Comparison of ENCODE assay signal across 1 cellular context in genomic region chr19:47247308-47247990, GRCh38.
A peak's percentile ranks its signal among the peaks of the same experiment; 100 is the strongest.
TF ChIP-seq lines count a peak whose summit lies in the region.

No MANE protein-coding gene starts in this region.

TF ChIP-seq in HepG2, 621 proteins besides CTCF, POLR2A, EP300 and RAD21 (continued from another document):
- TF ChIP-seq CEBPZ (IDR thresholded peaks at IDR 0.05; ENCODE audit: low read length), result no peak
- TF ChIP-seq HMGXB3 (CRISPR knock-in tag; IDR thresholded peaks at IDR 0.05; ENCODE audit: borderline replicate concordance), result no peak
- no peak for TF ChIP-seq HIVEP1 (CRISPR knock-in tag; IDR thresholded peaks at IDR 0.05)
- no peak for TF ChIP-seq NFYC (CRISPR knock-in tag; IDR thresholded peaks at IDR 0.05)
- TF ChIP-seq IKZF1 (IDR thresholded peaks at IDR 0.05), result no peak
- TF ChIP-seq IRF2 (CRISPR knock-in tag; IDR thresholded peaks at IDR 0.05), result no peak
- no peak for TF ChIP-seq GABPA (IDR thresholded peaks at IDR 0.05; ENCODE audit: low read depth, low read length)
- TF ChIP-seq GABPA (CRISPR knock-in tag; IDR thresholded peaks at IDR 0.05; ENCODE audit: low read depth), result 0 out of 2 replicates have a peak, but pooled peaks have one; percentile 15
- TF ChIP-seq KAT8 (CRISPR knock-in tag; IDR thresholded peaks at IDR 0.05), result no peak
- TF ChIP-seq HMGXB4 (CRISPR knock-in tag; IDR thresholded peaks at IDR 0.05; ENCODE audit: borderline replicate concordance in 1 of 2, low read depth in 1 of 2), result peak; percentile 55 to 70
- TF ChIP-seq BATF2 (CRISPR knock-in tag; IDR thresholded peaks at IDR 0.05), result no peak
- TF ChIP-seq FOXA3 (CRISPR knock-in tag; IDR thresholded peaks at IDR 0.05), result no peak
- peak; percentile 25; the same call in 1 of the 2 replicates for TF ChIP-seq SALL1 (CRISPR knock-in tag; IDR thresholded peaks at IDR 0.05)
- peak; percentile 62 for TF ChIP-seq MAX (IDR thresholded peaks at IDR 0.05)
- TF ChIP-seq ZNF703 (CRISPR knock-in tag; IDR thresholded peaks at IDR 0.05; ENCODE audit: borderline replicate concordance), result no peak
- TF ChIP-seq HCFC1 (IDR thresholded peaks at IDR 0.05; ENCODE audit: low read depth, low read length), result no peak
- TF ChIP-seq KDM3A (CRISPR knock-in tag; IDR thresholded peaks at IDR 0.05; ENCODE audit: low read depth), result no peak
- TF ChIP-seq ADNP (CRISPR knock-in tag; IDR thresholded peaks at IDR 0.05), result peak; percentile 82
- 0 out of 2 replicates have a peak, but pooled peaks have one; percentile 24 for TF ChIP-seq GATAD2A (CRISPR knock-in tag; IDR thresholded peaks at IDR 0.05)
